Comparison of ENCODE assay signal across 11 cellular contexts in the genomic region with DNA sequence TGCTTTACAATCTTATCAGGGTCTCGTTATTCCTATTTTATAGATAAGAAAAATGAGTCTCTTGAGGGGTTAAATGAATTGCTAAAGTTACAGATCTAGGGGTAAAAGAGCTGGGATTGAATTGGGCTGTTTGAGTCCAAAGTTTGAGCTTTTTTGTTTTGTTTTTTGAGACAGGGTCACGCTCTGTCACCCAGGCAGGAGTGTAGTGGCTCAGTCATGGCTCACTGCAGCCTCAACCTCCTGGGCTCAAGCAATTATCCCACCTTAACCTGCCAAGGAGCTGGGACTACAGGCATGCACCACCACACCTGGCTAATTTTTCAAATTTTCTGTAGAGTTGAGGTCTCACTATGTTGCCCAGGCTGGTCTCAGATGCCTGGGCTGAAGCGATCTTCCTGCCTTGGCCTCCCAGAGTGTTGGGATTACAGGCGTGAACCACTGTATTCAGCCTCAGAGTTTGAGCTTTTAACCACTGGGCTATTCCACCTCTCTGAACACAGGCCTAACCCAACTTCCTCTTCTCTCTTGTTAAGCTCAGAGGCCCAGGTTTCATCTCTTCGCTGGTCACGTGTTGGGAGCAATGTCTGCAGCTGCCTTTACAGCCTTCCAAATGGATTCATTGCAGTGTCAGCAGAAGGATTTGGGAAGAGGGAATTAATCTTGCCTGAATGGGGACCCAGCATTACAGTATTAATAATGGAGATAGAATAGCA. TPM values are rescaled to one million over a fixed set of nuclear protein-coding genes. Genes with fewer than 3 reads are reported as not detected.
DNase-seq lines count a peak whose midpoint lies in the region; ATAC-seq and TF ChIP-seq lines count a peak whose summit lies in the region.
"Had no signal": no experiment of that assay in that cellular context is flagged by ENCODE, and none has a peak within 500 bp of the region (broad histone marks: within the 10 kb centered on the region; RNA-seq: fewer than 3 reads in every experiment).

No MANE protein-coding gene starts in this region.

- peak; percentile 29 for DNase-seq in Ammon's horn (ENCODE audit: low spot score)
- DNase-seq in T-helper 17 cell, result no peak
- no peak for DNase-seq in mesenteric fat pad (ENCODE audit: low spot score)
- no peak for DNase-seq in gastrocnemius medialis
- DNase-seq in vagina (ENCODE audit: extremely low spot score in 2 of 2), result no peak
- no peak for DNase-seq in NCI-H1694 (lab: John Stamatoyannopoulos, UW)
- DNase-seq: Calu3, heart right ventricle, transverse colon had no signal

- peaks cover 23% of the 10 kb centered on the region for H3K4me1 Mint-ChIP-seq in T-helper 17 cell

- no peaks in the 10 kb centered on the region for H3K9me3 ChIP-seq in T-helper 17 cell (ENCODE audit: control insufficient read depth, low read length, poor library complexity, severe bottlenecking)
- H3K9me3 ChIP-seq in gastrocnemius medialis, result no peaks in the 10 kb centered on the region
- no peaks in the 10 kb centered on the region for H3K9me3 ChIP-seq in vagina
- H3K9me3 ChIP-seq: heart right ventricle, transverse colon had no signal

- TF ChIP-seq CTCF in gastrocnemius medialis (IDR thresholded peaks at IDR 0.05 in 4 of 5, conservative IDR thresholded peaks at IDR 0.05 in 1 of 5) (no peak), vagina (IDR thresholded peaks at IDR 0.05) (no peak)

- ATAC-seq in GM18909 (IDR thresholded peaks at IDR 0.05; ENCODE audit: poor library complexity, unreplicated experiment) (peak; percentile 67), HG03064 (IDR thresholded peaks at IDR 0.05; ENCODE audit: low read depth, unreplicated experiment) (peak; percentile 88), T-helper 17 cell (peak; percentile 55), gastrocnemius medialis (no peak)

- H3K4me3 Mint-ChIP-seq in T-helper 17 cell, result peak overlapping the region; percentile 60

- intact Hi-C loops in gastrocnemius medialis (cut with DNase I; ENCODE audit: low total_unique reads) (no loop called here), vagina (cut with DNase I) (no loop called here)

- peak overlapping the region; percentile 53 for H3K27ac Mint-ChIP-seq in T-helper 17 cell

- H3K27me3 ChIP-seq in gastrocnemius medialis (no peaks in the 10 kb centered on the region), vagina (no peaks in the 10 kb centered on the region)
- H3K27me3 ChIP-seq: heart right ventricle, transverse colon had no signal

- no peaks in the 10 kb centered on the region for H3K27me3 Mint-ChIP-seq in T-helper 17 cell

- H3K4me1 ChIP-seq in gastrocnemius medialis (peaks cover 19 to 26% of the 10 kb centered on the region in 2 donors), vagina (peaks cover 34% of the 10 kb centered on the region)
- H3K4me1 ChIP-seq: transverse colon had no signal

- no peaks in the 10 kb centered on the region for H3K36me3 Mint-ChIP-seq in T-helper 17 cell (ENCODE audit: low read depth)

- peaks cover 0 to 32% of the 10 kb centered on the region in 2 donors for H3K36me3 ChIP-seq in gastrocnemius medialis
- peaks cover 0 to 38% of the 10 kb centered on the region in 2 donors for H3K36me3 ChIP-seq in vagina

- TF ChIP-seq POLR2A in gastrocnemius medialis (IDR thresholded peaks at IDR 0.05), result no peak
- no peak for TF ChIP-seq POLR2A in vagina (IDR thresholded peaks at IDR 0.05)

- in situ Hi-C loops in gastrocnemius medialis (cut with MboI; ENCODE audit: low sequenced_read_pairs in 4 of 4), result loop anchor here in 1 of 4 donors (10.0 kb wide), 1 partner anchor 83 kb away; no protein-coding TSS in a partner anchor

- H3K27ac ChIP-seq in gastrocnemius medialis (no peak overlapping the region), vagina (no peak overlapping the region)
- H3K27ac ChIP-seq: transverse colon had no signal

- H3K4me3 ChIP-seq in gastrocnemius medialis (no peak overlapping the region), vagina (no peak overlapping the region)
- H3K4me3 ChIP-seq: heart right ventricle, transverse colon had no signal

RNA-seq across cellular contexts. Expression of a gene that starts 7.9 kb away (rescaled TPM):
- total RNA-seq in T-helper 17 cell, result 10 to 100 TPM; 14.4 to 16.4 TPM
- 11.6 TPM for total RNA-seq in mesenteric fat pad
- 10 to 100 TPM in 1 of 4 donors, 1 to 10 TPM in 3; 7.3 to 11.8 (median 7.9) TPM for total RNA-seq in gastrocnemius medialis
- total RNA-seq in vagina, result 12.5 TPM

RNA-seq across cellular contexts. Expression of a gene that starts 9.2 kb away (rescaled TPM):
- total RNA-seq in T-helper 17 cell (10 to 100 TPM; 57.5 to 58.0 TPM), mesenteric fat pad (111 TPM), gastrocnemius medialis (100 to 1,000 TPM; 212 to 261 (median 252) TPM), vagina (74.2 TPM)

Comparison
In these comparisons a context has a peak if more than half of its experiments do, and no peak if none do; other contexts are left out.
1. ATAC-seq: peak in GM18909 (single experiment), HG03064 (single experiment) and T-helper 17 cell (single experiment); none in gastrocnemius medialis (0 of 2).